8 cellular contexts compared by ENCODE assay signal in the genomic region with DNA sequence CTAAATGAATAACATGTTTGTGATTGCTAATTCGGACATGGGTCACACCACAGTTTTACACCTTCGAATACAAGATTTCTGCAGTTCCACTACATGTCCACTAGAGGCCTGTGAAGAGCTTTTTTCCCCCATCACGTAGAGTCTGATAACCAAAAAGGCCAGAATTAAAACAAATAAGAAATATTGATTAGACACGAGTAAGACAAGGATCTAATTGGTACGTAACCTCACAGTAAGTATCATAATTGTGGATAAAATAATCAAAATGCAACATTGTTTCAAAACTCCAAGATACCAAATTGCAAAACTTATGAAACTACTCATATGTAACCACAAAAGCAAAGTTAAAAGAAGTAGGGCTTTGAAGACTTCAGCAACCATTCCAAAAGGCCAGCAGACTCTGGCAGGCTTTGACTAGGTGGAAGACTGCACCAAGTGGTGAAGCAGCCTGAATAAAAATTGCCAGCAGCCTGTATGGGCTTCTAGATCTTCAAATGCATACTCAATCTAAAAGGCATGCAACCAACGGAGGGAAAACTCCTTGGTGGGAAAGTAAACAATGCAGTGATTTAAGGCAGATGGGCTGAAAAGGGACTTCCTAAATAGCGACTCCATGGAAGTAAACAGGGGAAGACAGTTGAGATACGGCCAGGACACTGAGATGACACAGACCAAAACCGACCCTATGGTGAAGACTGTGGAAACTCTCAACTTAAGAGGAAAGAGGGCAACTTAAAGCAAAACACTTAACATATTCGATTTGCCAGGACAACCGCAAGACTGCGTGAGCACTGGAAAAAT. TPM values are rescaled to one million over a fixed set of nuclear protein-coding genes. Genes with fewer than 3 reads are reported as not detected.
DNase-seq lines count a peak whose midpoint lies in the region; ATAC-seq and TF ChIP-seq lines count a peak whose summit lies in the region.

No MANE protein-coding gene starts in this region.

- no peak overlapping the region for H3K4me2 ChIP-seq in Karpas-422 (ENCODE audit: low read depth, low read length, poor library complexity, severe bottlenecking)

- H3K79me2 ChIP-seq in Karpas-422 (ENCODE audit: low read length): no peaks in the 10 kb centered on the region

- no peak overlapping the region for H3K9ac ChIP-seq in Karpas-422 (ENCODE audit: low read length)

- H3K27ac ChIP-seq in Karpas-422 (ENCODE audit: low read length): no peak overlapping the region
- peak overlapping the region; percentile 57 to 72 (median 64) for H3K27ac ChIP-seq in esophagus muscularis mucosa (replicated peaks in 1 of 4)

- H3K4me1 Mint-ChIP-seq in nephron: peaks cover 61% of the 10 kb centered on the region
- H3K4me1 Mint-ChIP-seq in stimulated activated effector memory CD8-positive, alpha-beta T cell treated with anti-CD3 and anti-CD28 coated beads, Interleukin-12 subunit alpha, Interleukin-12 subunit beta, amount 100 ng/mL, for 72 hours: peaks cover 13% of the 10 kb centered on the region

- peaks cover 14% of the 10 kb centered on the region for H3K36me3 Mint-ChIP-seq in nephron (ENCODE audit: low read depth)
- no peaks in the 10 kb centered on the region for H3K36me3 Mint-ChIP-seq in stimulated activated effector memory CD8-positive, alpha-beta T cell treated with anti-CD3 and anti-CD28 coated beads, Interleukin-12 subunit alpha, Interleukin-12 subunit beta, amount 100 ng/mL, for 72 hours

- H3K4me1 ChIP-seq in Karpas-422 (ENCODE audit: low read length) (peaks cover 6% of the 10 kb centered on the region), esophagus muscularis mucosa (peaks cover 51 to 67% (median 67%) of the 10 kb centered on the region in 4 donors)

- TF ChIP-seq EP300 in esophagus muscularis mucosa (IDR thresholded peaks at IDR 0.05): no peak

- no peak for TF ChIP-seq POLR2A in esophagus muscularis mucosa (IDR thresholded peaks at IDR 0.05; ENCODE audit: low read depth)

- H3K36me3 ChIP-seq in Karpas-422 (ENCODE audit: insufficient read depth, low read length) (no peaks in the 10 kb centered on the region), esophagus muscularis mucosa (peaks cover 0 to 12% (median 3%) of the 10 kb centered on the region in 4 donors)

- DNase-seq in DMS114 treated with DMSO at 0.1 percent for 48 hours (lab: John Stamatoyannopoulos, UW; ENCODE audit: unreplicated experiment) (peak; percentile 41), Karpas-422 (peak; percentile 78), SK-N-DZ (ENCODE audit: low spot score) (peak; percentile 44), esophagus muscularis mucosa (ENCODE audit: extremely low spot score) (no peak), T1000 (lab: John Stamatoyannopoulos, UW) (no peak)
- no peak for DNase-seq in stimulated activated effector memory CD8-positive, alpha-beta T cell treated with anti-CD3 and anti-CD28 coated beads, Interleukin-12 subunit alpha, Interleukin-12 subunit beta, amount 100 ng/mL, for 72 hours (ENCODE audit: low spot score in 2 of 2)

- TF ChIP-seq CTCF in esophagus muscularis mucosa (IDR thresholded peaks at IDR 0.05): peak; percentile 79 to 94 (median 88)
- peak; percentile 88 to 94 (median 89) for TF ChIP-seq CTCF in nephron (IDR thresholded peaks at IDR 0.05; ENCODE audit: unreplicated experiment in 3 of 3)

- H3K4me3 ChIP-seq in Karpas-422 (ENCODE audit: low read length): no peak overlapping the region
- no peak overlapping the region for H3K4me3 ChIP-seq in esophagus muscularis mucosa

- peak; percentile 80 for ATAC-seq in GM19351 (IDR thresholded peaks at IDR 0.05; ENCODE audit: unreplicated experiment)
- ATAC-seq in stimulated activated effector memory CD8-positive, alpha-beta T cell treated with anti-CD3 and anti-CD28 coated beads, Interleukin-12 subunit alpha, Interleukin-12 subunit beta, amount 100 ng/mL, for 72 hours: no peak

- no peaks in the 10 kb centered on the region for H3K9me3 Mint-ChIP-seq in nephron
- H3K9me3 Mint-ChIP-seq in stimulated activated effector memory CD8-positive, alpha-beta T cell treated with anti-CD3 and anti-CD28 coated beads, Interleukin-12 subunit alpha, Interleukin-12 subunit beta, amount 100 ng/mL, for 72 hours: peaks cover 3% of the 10 kb centered on the region

- no peaks in the 10 kb centered on the region for H4K20me1 ChIP-seq in Karpas-422 (ENCODE audit: insufficient read depth, low read depth, low read length)

- peak overlapping the region; percentile 28 to 79 (median 78) for H3K27ac Mint-ChIP-seq in nephron
- H3K27ac Mint-ChIP-seq in stimulated activated effector memory CD8-positive, alpha-beta T cell treated with anti-CD3 and anti-CD28 coated beads, Interleukin-12 subunit alpha, Interleukin-12 subunit beta, amount 100 ng/mL, for 72 hours: no peak overlapping the region

- intact Hi-C loops in esophagus muscularis mucosa (cut with DNase I): loop anchor here (5.0 to 10.0 kb wide), 2 partner anchors 58 to 496 kb away; partner anchors contain the start of gene STARD13

- 42% methylated on average over 12 of the region's 12 CpGs for WGBS in esophagus muscularis mucosa

- no peaks in the 10 kb centered on the region for H3K27me3 Mint-ChIP-seq in nephron (ENCODE audit: low read depth)

- H3K9me2 ChIP-seq in Karpas-422 (replicated peaks; ENCODE audit: insufficient read depth, low read length): no peaks in the 10 kb centered on the region

- H3K27me3 ChIP-seq in Karpas-422 (ENCODE audit: low read length) (no peaks in the 10 kb centered on the region), esophagus muscularis mucosa (no peaks in the 10 kb centered on the region)

- peak overlapping the region in 1 of 3 experiments; percentile 3 for H3K4me3 Mint-ChIP-seq in nephron
- no peak overlapping the region for H3K4me3 Mint-ChIP-seq in stimulated activated effector memory CD8-positive, alpha-beta T cell treated with anti-CD3 and anti-CD28 coated beads, Interleukin-12 subunit alpha, Interleukin-12 subunit beta, amount 100 ng/mL, for 72 hours

- H2AFZ ChIP-seq in Karpas-422 (ENCODE audit: low read length): no peak overlapping the region

- H3K9me3 ChIP-seq in Karpas-422 (ENCODE audit: low read length) (no peaks in the 10 kb centered on the region), esophagus muscularis mucosa (peaks cover 0 to 6% (median 0%) of the 10 kb centered on the region in 4 donors)

RNA-seq across cellular contexts. Expression of gene STARD13, which starts 56.7 kb away (rescaled TPM):
- total RNA-seq in Karpas-422 (2014; rRNA removed; shearing (Covaris generic); ENCODE audit: low replicate concordance): 1.2 TPM in 2 replicates
- 1.2 and 2.8 TPM in 2 replicates for polyA plus RNA-seq in SK-N-DZ (2014; cell fraction: cytosol; rRNA removed)
- polyA plus RNA-seq in SK-N-DZ (2014; cell fraction: nucleus; rRNA removed): 1.7 and 2.4 TPM in 2 replicates
- total RNA-seq in esophagus muscularis mucosa: 10 to 100 TPM; 44.9 to 59.2 (median 56.2) TPM

Comparison
In these comparisons a context has a peak if more than half of its experiments do, and no peak if none do; other contexts are left out.
1. DNase-seq: peak in DMS114 treated with DMSO at 0.1 percent for 48 hours (single experiment), Karpas-422 (single experiment) and SK-N-DZ (single experiment); none in esophagus muscularis mucosa (single experiment), T1000 (single experiment) and stimulated activated effector memory CD8-positive, alpha-beta T cell treated with anti-CD3 and anti-CD28 coated beads, Interleukin-12 subunit alpha, Interleukin-12 subunit beta, amount 100 ng/mL, for 72 hours (0 of 2).
2. RNA of gene STARD13, which starts 56.7 kb away (total RNA-seq): 44.9 to 59.2 TPM in esophagus muscularis mucosa; 1.2 TPM in Karpas-422; every median in the first group is over 10 times any median in the second.